In genomic region chr3:6580808-6581207, GRCh38 we compare ENCODE assay signal across 27 cellular contexts.
"Had no signal": no experiment of that assay in that cellular context is flagged by ENCODE, and none has a peak within 500 bp of the region (broad histone marks: within the 10 kb centered on the region; RNA-seq: fewer than 3 reads in every experiment).

No MANE protein-coding gene starts in this region.

- H3K27ac ChIP-seq: stomach, suprapubic skin, testis, thoracic aorta, thyroid gland, tibial artery, tibial nerve, transverse colon, upper lobe of left lung, upper lobe of right lung, uterus, vagina had no signal

- H3K4me3 ChIP-seq: stomach, suprapubic skin, testis, thoracic aorta, thyroid gland, tibial artery, tibial nerve, transverse colon, upper lobe of left lung, upper lobe of right lung, uterus, vagina had no signal

- FAIRE-seq: urothelium cell line had no signal

- H3K4me1 ChIP-seq: stomach, suprapubic skin, testis, thyroid gland, tibial artery, tibial nerve, transverse colon, upper lobe of left lung, upper lobe of right lung, uterus, vagina had no signal

- H3K36me3 ChIP-seq: stomach, suprapubic skin, thoracic aorta, thyroid gland, tibial artery, tibial nerve, transverse colon, upper lobe of left lung, upper lobe of right lung, uterus, vagina had no signal

- H3K9me3 ChIP-seq: testis, thoracic aorta, thyroid gland, tibial artery, transverse colon, upper lobe of left lung, upper lobe of right lung, uterus, vagina had no signal

- ATAC-seq: stimulated activated effector memory CD8-positive, alpha-beta T cell treated with anti-CD3 and anti-CD28 coated beads, Interleukin-12 subunit alpha, Interleukin-12 subunit beta, amount 100 ng/mL, for 72 hours; stimulated activated memory B cell treated with anti-CD40 and anti-IgM and Interleukin-4, amounts not matched to agents 10 μg/mL and 1 μg/mL and 100 μg/mL, for 72 hours; stimulated activated naive B cell treated with anti-CD40 and anti-IgM and Interleukin-4, amounts not matched to agents 10 μg/mL and 1 μg/mL and 100 μg/mL, for 72 hours; stimulated activated naive CD8-positive, alpha-beta T cell treated with anti-CD3 and anti-CD28 coated beads, Interleukin-15, amount 100 ng/mL, for 72 hours; stimulated activated naive CD8-positive, alpha-beta T cell treated with anti-CD3 and anti-CD28 coated beads, Interleukin-15, Interleukin-2, amounts not matched to agents 100 U/mL and 50 U/mL, for 24 hours; upper lobe of right lung had no signal

- H3K27me3 ChIP-seq: stomach, suprapubic skin, testis, thyroid gland, tibial artery, tibial nerve, transverse colon, upper lobe of left lung, upper lobe of right lung, uterus, vagina had no signal

- DNase-seq: stimulated activated CD4-positive, alpha-beta T cell treated with anti-CD3 and anti-CD28 coated beads, Interleukin-2, amount 100 ng/mL, for 48 hours; stimulated activated CD4-positive, alpha-beta T cell treated with anti-CD3 and anti-CD28 coated beads, Interleukin-4, amount 100 ng/mL, for 1 hour; stimulated activated CD4-positive, alpha-beta T cell treated with anti-CD3 and anti-CD28 coated beads, Interleukin-4, amount 100 ng/mL, for 24 hours; stimulated activated CD4-positive, alpha-beta T cell treated with anti-CD3 and anti-CD28 coated beads, Interleukin-4, amount 100 ng/mL, for 4 hours; stimulated activated CD8-positive, alpha-beta memory T cell treated with anti-CD3 and anti-CD28 coated beads, Interleukin-4, amount 100 ng/mL, for 48 hours; stimulated activated naive B cell treated with anti-CD40 and anti-IgM and Interleukin-4, amounts not matched to agents 10 μg/mL and 1 μg/mL and 100 μg/mL, for 72 hours; stimulated activated naive CD4-positive, alpha-beta T cell; stimulated activated naive CD4-positive, alpha-beta T cell treated with Interleukin-2 at 50 U/mL for 16 hours; stimulated activated naive CD8-positive, alpha-beta T cell treated with anti-CD3 and anti-CD28 coated beads, Interleukin-15, amount 100 ng/mL, for 72 hours; stimulated activated naive CD8-positive, alpha-beta T cell treated with anti-CD3 and anti-CD28 coated beads, Interleukin-15, Interleukin-2, amounts not matched to agents 100 U/mL and 50 U/mL, for 24 hours; stomach; substantia nigra; testis; thyroid gland; tibial artery; transverse colon; trophoblast cell; upper lobe of left lung; upper lobe of right lung; uterus had no signal
